ENCODE assay signal across 8 cellular contexts in genomic region chr2:101328474-101329007, GRCh38. TPM values are rescaled to one million over a fixed set of nuclear protein-coding genes. Genes with fewer than 3 reads are reported as not detected.
DNase-seq lines count a peak whose midpoint lies in the region; ATAC-seq and TF ChIP-seq lines count a peak whose summit lies in the region.

No MANE protein-coding gene starts in this region.

- DNase-seq in RPMI7951 (ENCODE audit: low read depth) (peak; percentile 61), heart right ventricle (peak in 1 of 2 donors; percentile 26), tibial nerve (ENCODE audit: low spot score in 2 of 2) (peak in 1 of 2 donors; percentile 38)
- DNase-seq in activated CD4-positive, CD25-positive, alpha-beta regulatory T cell treated with anti-CD3 and anti-CD28 coated beads, Interleukin-2, amount 50 U/mL, for 72 hours, result no peak

- H3K4me3 ChIP-seq in ACC112 (ENCODE audit: low read depth, low read length), result no peak overlapping the region
- no peak overlapping the region for H3K4me3 ChIP-seq in heart right ventricle
- H3K4me3 ChIP-seq in tibial nerve, result no peak overlapping the region

- H3K79me2 ChIP-seq in ACC112 (ENCODE audit: control insufficient read depth, insufficient read depth, low read length, unreplicated experiment), result no peaks in the 10 kb centered on the region

- no peak for TF ChIP-seq POLR2A in tibial nerve (IDR thresholded peaks at IDR 0.05)

- intact Hi-C loops in heart right ventricle (cut with DNase I), result loop anchor here in 1 of 10 donors (2.0 kb wide), 1 partner anchor 34 kb away; no protein-coding TSS in a partner anchor

- H3K27ac ChIP-seq in ACC112 (ENCODE audit: low read depth, low read length) (no peak overlapping the region), heart right ventricle (peak overlapping the region in 6 of 10 donors; percentile 15 to 92 (median 47)), tibial nerve (peak overlapping the region in 2 of 4 donors; percentile 30 to 81)

- H3K9me3 ChIP-seq in heart right ventricle (peaks cover 0 to 12% (median 0%) of the 10 kb centered on the region in 11 donors), tibial nerve (no peaks in the 10 kb centered on the region)

- ATAC-seq in GM21529 (IDR thresholded peaks at IDR 0.05; ENCODE audit: unreplicated experiment) (peak; percentile 42), heart right ventricle (peak; percentile 67 to 88 (median 84)), HG03159 (IDR thresholded peaks at IDR 0.05; ENCODE audit: unreplicated experiment) (no peak), GM19351 (IDR thresholded peaks at IDR 0.05; ENCODE audit: unreplicated experiment) (no peak)

- H3K36me3 ChIP-seq in ACC112 (ENCODE audit: insufficient read depth, low read length), result no peaks in the 10 kb centered on the region
- no peaks in the 10 kb centered on the region for H3K36me3 ChIP-seq in heart right ventricle
- no peaks in the 10 kb centered on the region for H3K36me3 ChIP-seq in tibial nerve

- 30 to 52% methylated on average over 3 of the region's 3 CpGs for WGBS in heart right ventricle, 2 donors
- 22 to 32% methylated on average over 3 of the region's 3 CpGs for WGBS in tibial nerve, 2 donors

- H3K27me3 ChIP-seq in ACC112 (ENCODE audit: insufficient read depth, low read length) (peaks cover 5% of the 10 kb centered on the region; the same call in 1 of the 2 replicates), heart right ventricle (no peaks in the 10 kb centered on the region), tibial nerve (no peaks in the 10 kb centered on the region)

- peak; percentile 62 to 85 for TF ChIP-seq EP300 in tibial nerve (IDR thresholded peaks at IDR 0.05)

- TF ChIP-seq CTCF in heart right ventricle (IDR thresholded peaks at IDR 0.05) (no peak), tibial nerve (IDR thresholded peaks at IDR 0.05) (no peak)

- H3K4me1 ChIP-seq in ACC112 (ENCODE audit: control insufficient read depth, insufficient read depth, low read length, unreplicated experiment) (no peaks in the 10 kb centered on the region), heart right ventricle (peaks cover 0 to 49% (median 12%) of the 10 kb centered on the region in 9 donors), tibial nerve (peaks cover 0 to 34% (median 16%) of the 10 kb centered on the region in 4 donors)

- H2AFZ ChIP-seq in ACC112 (ENCODE audit: low read length, unreplicated experiment), result peak overlapping the region; percentile 3

RNA-seq across cellular contexts. Expression of gene RNF149, which starts 20.0 kb away (rescaled TPM):
- 30.3 and 40.6 TPM in 2 replicates for total RNA-seq in RPMI7951 (2014; rRNA removed; shearing (Covaris generic))
- total RNA-seq in heart right ventricle (10 to 100 TPM; 11.0 to 25.5 (median 12.5) TPM), tibial nerve (100 to 1,000 TPM in 1 of 4 donors, 10 to 100 TPM in 3; 61.0 to 108 (median 67.3) TPM)
- polyA plus RNA-seq in heart right ventricle, result 10 to 100 TPM; 11.8 to 40.8 TPM

RNA-seq across cellular contexts. Expression of gene CREG2, which starts 58.8 kb away (rescaled TPM):
- total RNA-seq in RPMI7951 (2014; rRNA removed; shearing (Covaris generic)), result 0.36 and 0.59 TPM in 2 replicates
- 1 to 10 TPM in 1 of 10 donors, under 1 TPM in 6, not detected in 3; 0.24 to 1.4 (median 0.70) TPM for total RNA-seq in heart right ventricle
- not detected for polyA plus RNA-seq in heart right ventricle
- not detected for total RNA-seq in tibial nerve

Comparison
In these comparisons a context has a peak if more than half of its experiments do, and no peak if none do; other contexts are left out.
1. ATAC-seq: peak in GM21529 (single experiment) and heart right ventricle (8 of 8); none in HG03159 (single experiment) and GM19351 (single experiment).